Comparison of ENCODE assay signal across 8 cellular contexts in the genomic region with DNA sequence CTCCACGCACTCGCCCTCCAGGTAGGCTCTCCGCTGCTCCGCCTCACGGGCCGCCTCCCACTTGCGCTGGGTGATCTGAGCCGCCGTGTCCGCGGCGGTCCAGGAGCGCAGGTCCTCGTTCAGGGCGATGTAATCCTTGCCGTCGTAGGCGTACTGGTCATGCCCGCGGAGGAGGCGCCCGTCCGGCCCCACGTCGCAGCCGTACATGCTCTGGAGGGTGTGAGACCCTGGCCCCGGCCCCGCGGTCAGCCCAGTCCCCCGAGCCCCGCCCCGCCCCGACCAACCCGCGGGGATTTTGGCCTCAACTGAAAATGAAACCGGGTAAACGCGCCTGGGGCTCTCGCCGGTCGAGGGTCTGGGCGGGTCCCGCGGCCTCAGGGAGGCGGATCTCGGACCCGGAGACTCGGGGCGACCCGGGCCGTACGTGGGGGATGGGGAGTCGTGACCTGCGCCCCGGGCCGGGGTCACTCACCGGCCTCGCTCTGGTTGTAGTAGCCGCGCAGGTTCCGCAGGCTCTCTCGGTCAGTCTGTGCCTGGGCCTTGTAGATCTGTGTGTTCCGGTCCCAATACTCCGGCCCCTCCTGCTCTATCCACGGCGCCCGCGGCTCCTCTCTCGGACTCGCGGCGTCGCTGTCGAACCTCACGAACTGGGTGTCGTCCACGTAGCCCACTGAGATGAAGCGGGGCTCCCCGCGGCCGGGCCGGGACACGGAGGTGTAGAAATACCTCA. TPM values are rescaled to one million over a fixed set of nuclear protein-coding genes. Genes with fewer than 3 reads are reported as not detected.
DNase-seq lines count a peak whose midpoint lies in the region; ATAC-seq, FAIRE-seq and TF ChIP-seq lines count a peak whose summit lies in the region.

No MANE protein-coding gene starts in this region.

- H3K27me3 ChIP-seq in Peyer's patch (no peaks in the 10 kb centered on the region), K562 (ENCODE audit: control insufficient read depth in 2 of 2, insufficient read depth in 2 of 2, low read length in 2 of 2) (peaks cover 23 to 41% of the 10 kb centered on the region in 2 experiments), layer of hippocampus (ENCODE audit: control insufficient read depth, insufficient read depth, low read length) (peaks cover 2% of the 10 kb centered on the region)

- peak; percentile 26 for ATAC-seq in GM19455 (IDR thresholded peaks at IDR 0.05; ENCODE audit: unreplicated experiment)
- ATAC-seq in K562, result peak; percentile 65
- peak; percentile 4 for ATAC-seq in stimulated activated effector memory CD8-positive, alpha-beta T cell treated with anti-CD3 and anti-CD28 coated beads, Interleukin-12 subunit alpha, Interleukin-12 subunit beta, amount 100 ng/mL, for 72 hours

- H3K9me3 Mint-ChIP-seq in stimulated activated effector memory CD8-positive, alpha-beta T cell treated with anti-CD3 and anti-CD28 coated beads, Interleukin-12 subunit alpha, Interleukin-12 subunit beta, amount 100 ng/mL, for 72 hours, result peaks cover 3% of the 10 kb centered on the region

- H3K36me3 Mint-ChIP-seq in stimulated activated effector memory CD8-positive, alpha-beta T cell treated with anti-CD3 and anti-CD28 coated beads, Interleukin-12 subunit alpha, Interleukin-12 subunit beta, amount 100 ng/mL, for 72 hours, result peaks cover 73% of the 10 kb centered on the region

- CTCF ChIA-PET in AG04449 (lab: Yijun Ruan, JAX), result no interaction called here
- CTCF ChIA-PET in K562 (lab: Yijun Ruan, JAX; ENCODE audit: low intra/inter-chr PET ratio), result no interaction called here

- no peak for DNase-seq in AG04449 (ENCODE audit: low read depth, low spot score)
- peak in 2 of 3 donors; percentile 72 to 76 for DNase-seq in Peyer's patch
- DNase-seq in K562 (ENCODE audit: extremely low read depth in 1 of 4, low spot score in 3 of 4), result no peak
- peak; percentile 43 to 85 for DNase-seq in stimulated activated effector memory CD8-positive, alpha-beta T cell treated with anti-CD3 and anti-CD28 coated beads, Interleukin-12 subunit alpha, Interleukin-12 subunit beta, amount 100 ng/mL, for 72 hours (ENCODE audit: low spot score in 2 of 2)
- DNase-seq in NCI-H1048 (lab: John Stamatoyannopoulos, UW), result no peak
- no peak for DNase-seq in NCI-H69 (lab: John Stamatoyannopoulos, UW)

- no peak overlapping the region for H3K9ac ChIP-seq in K562 (ENCODE audit: insufficient read depth in 1 of 2, low read depth in 2 of 2, low read length in 2 of 2)

- no peak for TF ChIP-seq POLR2A in Peyer's patch (IDR thresholded peaks at IDR 0.05)
- TF ChIP-seq POLR2A in K562 (conservative IDR thresholded peaks at IDR 0.05), result no peak

- H3K4me3 Mint-ChIP-seq in stimulated activated effector memory CD8-positive, alpha-beta T cell treated with anti-CD3 and anti-CD28 coated beads, Interleukin-12 subunit alpha, Interleukin-12 subunit beta, amount 100 ng/mL, for 72 hours, result peak overlapping the region; percentile 94

- peak overlapping the region; percentile 69 for H3K4me3 ChIP-seq in AG04449 (ENCODE audit: low read depth, low read length)
- H3K4me3 ChIP-seq in Peyer's patch, result peak overlapping the region; percentile 63 to 96 (median 80)
- no peak overlapping the region for H3K4me3 ChIP-seq in K562

- H3K4me2 ChIP-seq in K562 (ENCODE audit: insufficient read depth, low read length), result no peak overlapping the region

- peak overlapping the region; percentile 86 to 99 (median 92) for H3K27ac ChIP-seq in Peyer's patch
- H3K27ac ChIP-seq in K562 (ENCODE audit: extremely low read depth, low read depth, low read length), result no peak overlapping the region
- H3K27ac ChIP-seq in layer of hippocampus (ENCODE audit: low read depth, low read length), result peak overlapping the region; percentile 30

- no peaks in the 10 kb centered on the region for H3K9me1 ChIP-seq in K562 (ENCODE audit: control insufficient read depth, insufficient read depth, low read length)

- H3K79me2 ChIP-seq in K562 (ENCODE audit: control insufficient read depth, insufficient read depth, low read length), result no peaks in the 10 kb centered on the region

- no peak for TF ChIP-seq EP300 in K562 (IDR thresholded peaks at IDR 0.05; ENCODE audit: low read length)

- BruUV-seq in K562 (replicated peaks; lab: Mats Ljungman, UMichigan), result no TSS peak

- in situ Hi-C loops in K562 (cut with MboI), result no loop called here

- H3K36me3 ChIP-seq in Peyer's patch, result peaks cover 0 to 24% (median 2%) of the 10 kb centered on the region in 3 donors
- H3K36me3 ChIP-seq in K562 (ENCODE audit: control insufficient read depth, insufficient read depth, low read length), result no peaks in the 10 kb centered on the region

- no peak for FAIRE-seq in K562 (lab: Jason Lieb, UNC)

- no peak for TF ChIP-seq RAD21 in K562 (CRISPR knock-in tag; conservative IDR thresholded peaks at IDR 0.05 in 1 of 2, IDR thresholded peaks at IDR 0.05 in 1 of 2)

- 26% methylated on average over 56 of the region's 83 CpGs for WGBS in K562 (ENCODE audit: insufficient coverage, low coverage, missing lambda C conversion rate)

- intact Hi-C loops in K562 (cut with micrococcal nuclease), result loop anchor here (2.0 kb wide), 1 partner anchor 84 kb away; the partner anchor contains the start of gene HLA-C

- H3K4me1 ChIP-seq in Peyer's patch, result peaks cover 0 to 27% (median 17%) of the 10 kb centered on the region in 4 donors
- H3K4me1 ChIP-seq in K562 (replicated peaks in 1 of 2; ENCODE audit: control insufficient read depth in 2 of 2, insufficient read depth in 2 of 2, low read length in 2 of 2), result peaks cover 0 to 12% of the 10 kb centered on the region in 2 experiments; a peak in 2 of 5 replicates

- no peak for TF ChIP-seq CTCF in AG04449 (IDR thresholded peaks at IDR 0.05; ENCODE audit: insufficient read depth, low read length, missing control alignments)
- TF ChIP-seq CTCF in Peyer's patch (IDR thresholded peaks at IDR 0.05), result no peak
- no peak for TF ChIP-seq CTCF in K562 (IDR thresholded peaks at IDR 0.05 in 2 of 3, conservative IDR thresholded peaks at IDR 0.05 in 1 of 3; ENCODE audit: insufficient read depth in 2 of 3, low read depth in 1 of 3, low read length in 3 of 3)

- H3K27ac Mint-ChIP-seq in stimulated activated effector memory CD8-positive, alpha-beta T cell treated with anti-CD3 and anti-CD28 coated beads, Interleukin-12 subunit alpha, Interleukin-12 subunit beta, amount 100 ng/mL, for 72 hours, result peak overlapping the region; percentile 94

- peaks cover 68% of the 10 kb centered on the region for H3K4me1 Mint-ChIP-seq in stimulated activated effector memory CD8-positive, alpha-beta T cell treated with anti-CD3 and anti-CD28 coated beads, Interleukin-12 subunit alpha, Interleukin-12 subunit beta, amount 100 ng/mL, for 72 hours

- POLR2A ChIA-PET in AG04449 (lab: Yijun Ruan, JAX) (no interaction called here), K562 (lab: Yijun Ruan, JAX) (no interaction called here)

- H2AFZ ChIP-seq in K562 (ENCODE audit: low read depth, low read length), result no peak overlapping the region

- H3K9me3 ChIP-seq in Peyer's patch (no peaks in the 10 kb centered on the region), K562 (replicated peaks; ENCODE audit: control insufficient read depth, insufficient read depth, low read depth, low read length) (no peaks in the 10 kb centered on the region)

- H4K20me1 ChIP-seq in K562 (replicated peaks; ENCODE audit: control insufficient read depth, insufficient read depth, low read length), result no peaks in the 10 kb centered on the region

RNA-seq across cellular contexts. Expression of gene HLA-B, which starts 0.6 kb away (rescaled TPM):
- total RNA-seq in Peyer's patch (1,000 to 10,000 TPM in 3 of 4 donors, 100 to 1,000 TPM in 1; 835 to 3,384 (median 2,517) TPM), K562 (2014; rRNA removed) (0.24 and 0.41 TPM in 2 replicates), K562 (2014; rRNA removed; fragmentation: Illumina TruSeq; extraction: Trizol) (not detected in 2 replicates), K562 (2015; rRNA removed; fragmentation: Illumina TruSeq; extraction: Trizol) (0.65 and 1.4 TPM in 2 replicates), K562 (2021) (9.7 and 11.5 TPM in 2 replicates)
- 1.2 TPM in 1 of 2 replicates, not detected in the other for total RNA-seq in K562 (2011; cell fraction: chromatin; rRNA removed; ENCODE audit: low replicate concordance)
- total RNA-seq in K562 (2011; cell fraction: nucleolus; rRNA removed), result 4.2 and 5.5 TPM in 2 replicates
- total RNA-seq in K562 (2011; cell fraction: nucleoplasm; rRNA removed), result 0.59 and 0.69 TPM in 2 replicates
- polyA plus RNA-seq in K562 (2011; rRNA removed) (0.31 and 0.98 TPM in 2 replicates), K562 (2014; fragmentation: Illumina TruSeq; extraction: Trizol) (0.55 TPM in 1 of 2 replicates, not detected in the other), K562 (2014; fragmentation: Nextera tagmentation; extraction: Ambion mirVana) (under 1 TPM; 0.07 to 0.66 TPM), K562 (2014; rRNA removed) (0.49 and 1.7 TPM in 2 replicates)
- polyA plus RNA-seq in K562 (2011; cell fraction: cytosol; rRNA removed), result 0.15 and 0.46 TPM in 2 replicates
- polyA plus RNA-seq in K562 (2011; cell fraction: nucleus; rRNA removed), result 0.21 and 2.2 TPM in 2 replicates
- polyA plus RNA-seq in K562 (2012), result 0.92 and 2.4 TPM in 2 replicates
- polyA minus RNA-seq in K562 (2011; rRNA and poly(A)+ RNA removed), result not detected in 2 replicates
- 2.4 and 4.1 TPM in 2 replicates for polyA minus RNA-seq in K562 (2011; cell fraction: cytosol; rRNA and poly(A)+ RNA removed)
- 0.54 and 0.56 TPM in 2 replicates for polyA minus RNA-seq in K562 (2011; cell fraction: nucleus; rRNA and poly(A)+ RNA removed)

RNA-seq across cellular contexts. Expression of gene MICA, which starts 47.0 kb away (rescaled TPM):
- total RNA-seq in Peyer's patch (10 to 100 TPM; 21.0 to 71.0 (median 29.1) TPM), K562 (2014; rRNA removed) (22.0 and 25.4 TPM in 2 replicates), K562 (2014; rRNA removed; fragmentation: Illumina TruSeq; extraction: Trizol) (13.6 and 16.1 TPM in 2 replicates), K562 (2015; rRNA removed; fragmentation: Illumina TruSeq; extraction: Trizol) (16.1 and 16.7 TPM in 2 replicates), K562 (2021) (11.4 and 11.8 TPM in 2 replicates)
- total RNA-seq in K562 (2011; cell fraction: chromatin; rRNA removed; ENCODE audit: low replicate concordance), result 35.0 and 75.6 TPM in 2 replicates
- total RNA-seq in K562 (2011; cell fraction: nucleolus; rRNA removed), result 77.2 and 77.4 TPM in 2 replicates
- 59.2 and 67.5 TPM in 2 replicates for total RNA-seq in K562 (2011; cell fraction: nucleoplasm; rRNA removed)
- polyA plus RNA-seq in K562 (2011; rRNA removed) (24.6 and 32.7 TPM in 2 replicates), K562 (2014; fragmentation: Illumina TruSeq; extraction: Trizol) (19.5 and 19.6 TPM in 2 replicates), K562 (2014; fragmentation: Nextera tagmentation; extraction: Ambion mirVana) (10 to 100 TPM; 13.5 to 18.0 TPM), K562 (2014; rRNA removed) (15.3 and 20.2 TPM in 2 replicates)
- polyA plus RNA-seq in K562 (2011; cell fraction: cytosol; rRNA removed), result 27.7 and 40.0 TPM in 2 replicates
- polyA plus RNA-seq in K562 (2011; cell fraction: nucleus; rRNA removed), result 50.2 and 51.7 TPM in 2 replicates
- 14.4 and 20.5 TPM in 2 replicates for polyA plus RNA-seq in K562 (2012)
- polyA minus RNA-seq in K562 (2011; rRNA and poly(A)+ RNA removed), result 26.3 and 28.2 TPM in 2 replicates
- 12.5 and 16.1 TPM in 2 replicates for polyA minus RNA-seq in K562 (2011; cell fraction: cytosol; rRNA and poly(A)+ RNA removed)
- 8.2 and 14.7 TPM in 2 replicates for polyA minus RNA-seq in K562 (2011; cell fraction: nucleus; rRNA and poly(A)+ RNA removed)

Comparison
In these comparisons a context has a peak if more than half of its experiments do, and no peak if none do; other contexts are left out.
1. DNase-seq: peak in Peyer's patch (2 of 3) and stimulated activated effector memory CD8-positive, alpha-beta T cell treated with anti-CD3 and anti-CD28 coated beads, Interleukin-12 subunit alpha, Interleukin-12 subunit beta, amount 100 ng/mL, for 72 hours (2 of 2); none in AG04449 (single experiment), K562 (0 of 4), NCI-H1048 (single experiment) and NCI-H69 (single experiment).
2. ATAC-seq: peak in every context shown above with its lines; median percentile 65 in K562; 26 in GM19455; 4 in stimulated activated effector memory CD8-positive, alpha-beta T cell treated with anti-CD3 and anti-CD28 coated beads, Interleukin-12 subunit alpha, Interleukin-12 subunit beta, amount 100 ng/mL, for 72 hours.
3. RNA of gene HLA-B, which starts 0.6 kb away (total RNA-seq): 835 to 3,384 TPM in Peyer's patch; 0.24 to 11.5 TPM in K562; every median in the first group is over 10 times any median in the second.